In the genomic region with DNA sequence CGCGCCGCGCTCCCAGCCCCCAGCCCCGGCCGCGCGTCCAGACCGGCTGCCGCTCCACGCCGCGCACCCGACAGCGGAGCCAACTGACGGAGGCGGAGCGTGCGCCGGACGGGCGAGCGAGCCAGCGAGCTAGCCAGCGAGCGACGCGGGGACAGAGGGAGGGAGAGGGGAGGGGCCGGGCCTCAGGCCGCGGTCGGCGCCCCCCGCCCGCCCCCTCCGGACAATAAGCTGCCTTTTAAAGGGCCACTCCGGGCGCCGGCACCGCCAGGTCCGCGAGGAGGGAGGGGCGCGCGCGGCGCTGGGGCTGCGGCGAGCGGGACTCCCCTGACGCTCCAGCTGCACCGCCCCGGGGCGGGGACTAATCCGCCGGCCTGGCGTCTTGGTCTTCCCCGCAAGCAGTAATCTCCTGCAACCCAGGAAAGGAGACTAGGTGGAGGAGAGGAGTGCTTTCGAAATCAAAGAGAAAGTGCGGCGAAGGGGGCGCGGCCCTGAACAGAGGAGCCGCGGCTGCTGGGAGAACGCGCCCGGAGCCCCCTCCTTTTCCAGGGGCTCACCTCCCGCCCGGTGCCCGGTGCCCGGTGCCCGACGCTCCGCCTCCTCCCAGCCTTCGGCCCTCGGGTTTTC, we compare ENCODE assay signal across 1 cellular context.
A peak's percentile ranks its signal among the peaks of the same experiment; 100 is the strongest.
TF ChIP-seq lines count a peak whose summit lies in the region.

A gene with protein sequence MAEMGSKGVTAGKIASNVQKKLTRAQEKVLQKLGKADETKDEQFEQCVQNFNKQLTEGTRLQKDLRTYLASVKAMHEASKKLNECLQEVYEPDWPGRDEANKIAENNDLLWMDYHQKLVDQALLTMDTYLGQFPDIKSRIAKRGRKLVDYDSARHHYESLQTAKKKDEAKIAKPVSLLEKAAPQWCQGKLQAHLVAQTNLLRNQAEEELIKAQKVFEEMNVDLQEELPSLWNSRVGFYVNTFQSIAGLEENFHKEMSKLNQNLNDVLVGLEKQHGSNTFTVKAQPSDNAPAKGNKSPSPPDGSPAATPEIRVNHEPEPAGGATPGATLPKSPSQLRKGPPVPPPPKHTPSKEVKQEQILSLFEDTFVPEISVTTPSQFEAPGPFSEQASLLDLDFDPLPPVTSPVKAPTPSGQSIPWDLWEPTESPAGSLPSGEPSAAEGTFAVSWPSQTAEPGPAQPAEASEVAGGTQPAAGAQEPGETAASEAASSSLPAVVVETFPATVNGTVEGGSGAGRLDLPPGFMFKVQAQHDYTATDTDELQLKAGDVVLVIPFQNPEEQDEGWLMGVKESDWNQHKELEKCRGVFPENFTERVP (minus strand): TSS at position 157 of the 624 bp plus-strand sequence. CDS start 211 bp downstream, outside the sequence.

TF ChIP-seq in GM12878, 131 proteins besides CTCF, POLR2A, EP300 and RAD21 (continued from another document):
- TF ChIP-seq, protein P1, sequence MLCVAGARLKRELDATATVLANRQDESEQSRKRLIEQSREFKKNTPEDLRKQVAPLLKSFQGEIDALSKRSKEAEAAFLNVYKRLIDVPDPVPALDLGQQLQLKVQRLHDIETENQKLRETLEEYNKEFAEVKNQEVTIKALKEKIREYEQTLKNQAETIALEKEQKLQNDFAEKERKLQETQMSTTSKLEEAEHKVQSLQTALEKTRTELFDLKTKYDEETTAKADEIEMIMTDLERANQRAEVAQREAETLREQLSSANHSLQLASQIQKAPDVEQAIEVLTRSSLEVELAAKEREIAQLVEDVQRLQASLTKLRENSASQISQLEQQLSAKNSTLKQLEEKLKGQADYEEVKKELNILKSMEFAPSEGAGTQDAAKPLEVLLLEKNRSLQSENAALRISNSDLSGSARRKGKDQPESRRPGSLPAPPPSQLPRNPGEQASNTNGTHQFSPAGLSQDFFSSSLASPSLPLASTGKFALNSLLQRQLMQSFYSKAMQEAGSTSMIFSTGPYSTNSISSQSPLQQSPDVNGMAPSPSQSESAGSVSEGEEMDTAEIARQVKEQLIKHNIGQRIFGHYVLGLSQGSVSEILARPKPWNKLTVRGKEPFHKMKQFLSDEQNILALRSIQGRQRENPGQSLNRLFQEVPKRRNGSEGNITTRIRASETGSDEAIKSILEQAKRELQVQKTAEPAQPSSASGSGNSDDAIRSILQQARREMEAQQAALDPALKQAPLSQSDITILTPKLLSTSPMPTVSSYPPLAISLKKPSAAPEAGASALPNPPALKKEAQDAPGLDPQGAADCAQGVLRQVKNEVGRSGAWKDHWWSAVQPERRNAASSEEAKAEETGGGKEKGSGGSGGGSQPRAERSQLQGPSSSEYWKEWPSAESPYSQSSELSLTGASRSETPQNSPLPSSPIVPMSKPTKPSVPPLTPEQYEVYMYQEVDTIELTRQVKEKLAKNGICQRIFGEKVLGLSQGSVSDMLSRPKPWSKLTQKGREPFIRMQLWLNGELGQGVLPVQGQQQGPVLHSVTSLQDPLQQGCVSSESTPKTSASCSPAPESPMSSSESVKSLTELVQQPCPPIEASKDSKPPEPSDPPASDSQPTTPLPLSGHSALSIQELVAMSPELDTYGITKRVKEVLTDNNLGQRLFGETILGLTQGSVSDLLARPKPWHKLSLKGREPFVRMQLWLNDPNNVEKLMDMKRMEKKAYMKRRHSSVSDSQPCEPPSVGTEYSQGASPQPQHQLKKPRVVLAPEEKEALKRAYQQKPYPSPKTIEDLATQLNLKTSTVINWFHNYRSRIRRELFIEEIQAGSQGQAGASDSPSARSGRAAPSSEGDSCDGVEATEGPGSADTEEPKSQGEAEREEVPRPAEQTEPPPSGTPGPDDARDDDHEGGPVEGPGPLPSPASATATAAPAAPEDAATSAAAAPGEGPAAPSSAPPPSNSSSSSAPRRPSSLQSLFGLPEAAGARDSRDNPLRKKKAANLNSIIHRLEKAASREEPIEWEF (IDR thresholded peaks at IDR 0.05; ENCODE audit: insufficient replicate concordance, low read depth, low read length): no peak
- TF ChIP-seq STAT3 (IDR thresholded peaks at IDR 0.05; ENCODE audit: low read depth, low read length) (no peak), SMC3 (IDR thresholded peaks at IDR 0.05; ENCODE audit: borderline replicate concordance, low read length) (no peak), RAD51 (IDR thresholded peaks at IDR 0.05) (no peak), DPF2 (IDR thresholded peaks at IDR 0.05) (peak; percentile 63), NR2F1 (conservative IDR thresholded peaks at IDR 0.05) (0 out of 2 replicates have a peak, but pooled peaks have one; percentile 13), NFIC (IDR thresholded peaks at IDR 0.05; ENCODE audit: low read depth, low read length) (no peak), KDM1A (IDR thresholded peaks at IDR 0.05; ENCODE audit: borderline replicate concordance) (no peak), HCFC1 (IDR thresholded peaks at IDR 0.05; ENCODE audit: low read length) (no peak), BACH1 (IDR thresholded peaks at IDR 0.05; ENCODE audit: borderline replicate concordance) (peak; percentile 78; the same call in 1 of the 2 replicates), LARP7 (IDR thresholded peaks at IDR 0.05) (peak; percentile 65; the same call in 1 of the 2 replicates), IKZF1 (conservative IDR thresholded peaks at IDR 0.05) (peak; percentile 63), PAX5 (IDR thresholded peaks at IDR 0.05; ENCODE audit: borderline replicate concordance, low read depth, low read length) (no peak), IKZF2 (IDR thresholded peaks at IDR 0.05) (no peak)
- TF ChIP-seq, protein P2, sequence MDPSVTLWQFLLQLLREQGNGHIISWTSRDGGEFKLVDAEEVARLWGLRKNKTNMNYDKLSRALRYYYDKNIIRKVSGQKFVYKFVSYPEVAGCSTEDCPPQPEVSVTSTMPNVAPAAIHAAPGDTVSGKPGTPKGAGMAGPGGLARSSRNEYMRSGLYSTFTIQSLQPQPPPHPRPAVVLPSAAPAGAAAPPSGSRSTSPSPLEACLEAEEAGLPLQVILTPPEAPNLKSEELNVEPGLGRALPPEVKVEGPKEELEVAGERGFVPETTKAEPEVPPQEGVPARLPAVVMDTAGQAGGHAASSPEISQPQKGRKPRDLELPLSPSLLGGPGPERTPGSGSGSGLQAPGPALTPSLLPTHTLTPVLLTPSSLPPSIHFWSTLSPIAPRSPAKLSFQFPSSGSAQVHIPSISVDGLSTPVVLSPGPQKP (IDR thresholded peaks at IDR 0.05; ENCODE audit: low read depth, low read length): no peak
- TF ChIP-seq, protein P3, sequence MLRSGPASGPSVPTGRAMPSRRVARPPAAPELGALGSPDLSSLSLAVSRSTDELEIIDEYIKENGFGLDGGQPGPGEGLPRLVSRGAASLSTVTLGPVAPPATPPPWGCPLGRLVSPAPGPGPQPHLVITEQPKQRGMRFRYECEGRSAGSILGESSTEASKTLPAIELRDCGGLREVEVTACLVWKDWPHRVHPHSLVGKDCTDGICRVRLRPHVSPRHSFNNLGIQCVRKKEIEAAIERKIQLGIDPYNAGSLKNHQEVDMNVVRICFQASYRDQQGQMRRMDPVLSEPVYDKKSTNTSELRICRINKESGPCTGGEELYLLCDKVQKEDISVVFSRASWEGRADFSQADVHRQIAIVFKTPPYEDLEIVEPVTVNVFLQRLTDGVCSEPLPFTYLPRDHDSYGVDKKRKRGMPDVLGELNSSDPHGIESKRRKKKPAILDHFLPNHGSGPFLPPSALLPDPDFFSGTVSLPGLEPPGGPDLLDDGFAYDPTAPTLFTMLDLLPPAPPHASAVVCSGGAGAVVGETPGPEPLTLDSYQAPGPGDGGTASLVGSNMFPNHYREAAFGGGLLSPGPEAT (IDR thresholded peaks at IDR 0.05; ENCODE audit: low read depth): 0 out of 2 replicates have a peak, but pooled peaks have one; percentile 20
- TF ChIP-seq, protein P4, sequence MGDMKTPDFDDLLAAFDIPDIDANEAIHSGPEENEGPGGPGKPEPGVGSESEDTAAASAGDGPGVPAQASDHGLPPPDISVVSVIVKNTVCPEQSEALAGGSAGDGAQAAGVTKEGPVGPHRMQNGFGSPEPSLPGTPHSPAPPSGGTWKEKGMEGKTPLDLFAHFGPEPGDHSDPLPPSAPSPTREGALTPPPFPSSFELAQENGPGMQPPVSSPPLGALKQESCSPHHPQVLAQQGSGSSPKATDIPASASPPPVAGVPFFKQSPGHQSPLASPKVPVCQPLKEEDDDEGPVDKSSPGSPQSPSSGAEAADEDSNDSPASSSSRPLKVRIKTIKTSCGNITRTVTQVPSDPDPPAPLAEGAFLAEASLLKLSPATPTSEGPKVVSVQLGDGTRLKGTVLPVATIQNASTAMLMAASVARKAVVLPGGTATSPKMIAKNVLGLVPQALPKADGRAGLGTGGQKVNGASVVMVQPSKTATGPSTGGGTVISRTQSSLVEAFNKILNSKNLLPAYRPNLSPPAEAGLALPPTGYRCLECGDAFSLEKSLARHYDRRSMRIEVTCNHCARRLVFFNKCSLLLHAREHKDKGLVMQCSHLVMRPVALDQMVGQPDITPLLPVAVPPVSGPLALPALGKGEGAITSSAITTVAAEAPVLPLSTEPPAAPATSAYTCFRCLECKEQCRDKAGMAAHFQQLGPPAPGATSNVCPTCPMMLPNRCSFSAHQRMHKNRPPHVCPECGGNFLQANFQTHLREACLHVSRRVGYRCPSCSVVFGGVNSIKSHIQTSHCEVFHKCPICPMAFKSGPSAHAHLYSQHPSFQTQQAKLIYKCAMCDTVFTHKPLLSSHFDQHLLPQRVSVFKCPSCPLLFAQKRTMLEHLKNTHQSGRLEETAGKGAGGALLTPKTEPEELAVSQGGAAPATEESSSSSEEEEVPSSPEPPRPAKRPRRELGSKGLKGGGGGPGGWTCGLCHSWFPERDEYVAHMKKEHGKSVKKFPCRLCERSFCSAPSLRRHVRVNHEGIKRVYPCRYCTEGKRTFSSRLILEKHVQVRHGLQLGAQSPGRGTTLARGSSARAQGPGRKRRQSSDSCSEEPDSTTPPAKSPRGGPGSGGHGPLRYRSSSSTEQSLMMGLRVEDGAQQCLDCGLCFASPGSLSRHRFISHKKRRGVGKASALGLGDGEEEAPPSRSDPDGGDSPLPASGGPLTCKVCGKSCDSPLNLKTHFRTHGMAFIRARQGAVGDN (IDR thresholded peaks at IDR 0.05): 0 out of 2 replicates have a peak, but pooled peaks have one; percentile 2
- TF ChIP-seq, protein P5, sequence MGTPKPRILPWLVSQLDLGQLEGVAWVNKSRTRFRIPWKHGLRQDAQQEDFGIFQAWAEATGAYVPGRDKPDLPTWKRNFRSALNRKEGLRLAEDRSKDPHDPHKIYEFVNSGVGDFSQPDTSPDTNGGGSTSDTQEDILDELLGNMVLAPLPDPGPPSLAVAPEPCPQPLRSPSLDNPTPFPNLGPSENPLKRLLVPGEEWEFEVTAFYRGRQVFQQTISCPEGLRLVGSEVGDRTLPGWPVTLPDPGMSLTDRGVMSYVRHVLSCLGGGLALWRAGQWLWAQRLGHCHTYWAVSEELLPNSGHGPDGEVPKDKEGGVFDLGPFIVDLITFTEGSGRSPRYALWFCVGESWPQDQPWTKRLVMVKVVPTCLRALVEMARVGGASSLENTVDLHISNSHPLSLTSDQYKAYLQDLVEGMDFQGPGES (IDR thresholded peaks at IDR 0.05): no peak
- TF ChIP-seq, protein P6, sequence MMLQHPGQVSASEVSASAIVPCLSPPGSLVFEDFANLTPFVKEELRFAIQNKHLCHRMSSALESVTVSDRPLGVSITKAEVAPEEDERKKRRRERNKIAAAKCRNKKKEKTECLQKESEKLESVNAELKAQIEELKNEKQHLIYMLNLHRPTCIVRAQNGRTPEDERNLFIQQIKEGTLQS (IDR thresholded peaks at IDR 0.05; ENCODE audit: borderline replicate concordance, extremely low read depth, low read depth, low read length): no peak
- TF ChIP-seq, protein P7, sequence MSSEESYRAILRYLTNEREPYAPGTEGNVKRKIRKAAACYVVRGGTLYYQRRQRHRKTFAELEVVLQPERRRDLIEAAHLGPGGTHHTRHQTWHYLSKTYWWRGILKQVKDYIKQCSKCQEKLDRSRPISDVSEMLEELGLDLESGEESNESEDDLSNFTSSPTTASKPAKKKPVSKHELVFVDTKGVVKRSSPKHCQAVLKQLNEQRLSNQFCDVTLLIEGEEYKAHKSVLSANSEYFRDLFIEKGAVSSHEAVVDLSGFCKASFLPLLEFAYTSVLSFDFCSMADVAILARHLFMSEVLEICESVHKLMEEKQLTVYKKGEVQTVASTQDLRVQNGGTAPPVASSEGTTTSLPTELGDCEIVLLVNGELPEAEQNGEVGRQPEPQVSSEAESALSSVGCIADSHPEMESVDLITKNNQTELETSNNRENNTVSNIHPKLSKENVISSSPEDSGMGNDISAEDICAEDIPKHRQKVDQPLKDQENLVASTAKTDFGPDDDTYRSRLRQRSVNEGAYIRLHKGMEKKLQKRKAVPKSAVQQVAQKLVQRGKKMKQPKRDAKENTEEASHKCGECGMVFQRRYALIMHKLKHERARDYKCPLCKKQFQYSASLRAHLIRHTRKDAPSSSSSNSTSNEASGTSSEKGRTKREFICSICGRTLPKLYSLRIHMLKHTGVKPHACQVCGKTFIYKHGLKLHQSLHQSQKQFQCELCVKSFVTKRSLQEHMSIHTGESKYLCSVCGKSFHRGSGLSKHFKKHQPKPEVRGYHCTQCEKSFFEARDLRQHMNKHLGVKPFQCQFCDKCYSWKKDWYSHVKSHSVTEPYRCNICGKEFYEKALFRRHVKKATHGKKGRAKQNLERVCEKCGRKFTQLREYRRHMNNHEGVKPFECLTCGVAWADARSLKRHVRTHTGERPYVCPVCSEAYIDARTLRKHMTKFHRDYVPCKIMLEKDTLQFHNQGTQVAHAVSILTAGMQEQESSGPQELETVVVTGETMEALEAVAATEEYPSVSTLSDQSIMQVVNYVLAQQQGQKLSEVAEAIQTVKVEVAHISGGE (CRISPR knock-in tag; IDR thresholded peaks at IDR 0.05): no peak
- TF ChIP-seq, protein P8, sequence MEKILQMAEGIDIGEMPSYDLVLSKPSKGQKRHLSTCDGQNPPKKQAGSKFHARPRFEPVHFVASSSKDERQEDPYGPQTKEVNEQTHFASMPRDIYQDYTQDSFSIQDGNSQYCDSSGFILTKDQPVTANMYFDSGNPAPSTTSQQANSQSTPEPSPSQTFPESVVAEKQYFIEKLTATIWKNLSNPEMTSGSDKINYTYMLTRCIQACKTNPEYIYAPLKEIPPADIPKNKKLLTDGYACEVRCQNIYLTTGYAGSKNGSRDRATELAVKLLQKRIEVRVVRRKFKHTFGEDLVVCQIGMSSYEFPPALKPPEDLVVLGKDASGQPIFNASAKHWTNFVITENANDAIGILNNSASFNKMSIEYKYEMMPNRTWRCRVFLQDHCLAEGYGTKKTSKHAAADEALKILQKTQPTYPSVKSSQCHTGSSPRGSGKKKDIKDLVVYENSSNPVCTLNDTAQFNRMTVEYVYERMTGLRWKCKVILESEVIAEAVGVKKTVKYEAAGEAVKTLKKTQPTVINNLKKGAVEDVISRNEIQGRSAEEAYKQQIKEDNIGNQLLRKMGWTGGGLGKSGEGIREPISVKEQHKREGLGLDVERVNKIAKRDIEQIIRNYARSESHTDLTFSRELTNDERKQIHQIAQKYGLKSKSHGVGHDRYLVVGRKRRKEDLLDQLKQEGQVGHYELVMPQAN (conservative IDR thresholded peaks at IDR 0.05): 0 out of 2 replicates have a peak, but pooled peaks have one; percentile 55
